ENCODE assay signal across 8 cellular contexts in the genomic region with DNA sequence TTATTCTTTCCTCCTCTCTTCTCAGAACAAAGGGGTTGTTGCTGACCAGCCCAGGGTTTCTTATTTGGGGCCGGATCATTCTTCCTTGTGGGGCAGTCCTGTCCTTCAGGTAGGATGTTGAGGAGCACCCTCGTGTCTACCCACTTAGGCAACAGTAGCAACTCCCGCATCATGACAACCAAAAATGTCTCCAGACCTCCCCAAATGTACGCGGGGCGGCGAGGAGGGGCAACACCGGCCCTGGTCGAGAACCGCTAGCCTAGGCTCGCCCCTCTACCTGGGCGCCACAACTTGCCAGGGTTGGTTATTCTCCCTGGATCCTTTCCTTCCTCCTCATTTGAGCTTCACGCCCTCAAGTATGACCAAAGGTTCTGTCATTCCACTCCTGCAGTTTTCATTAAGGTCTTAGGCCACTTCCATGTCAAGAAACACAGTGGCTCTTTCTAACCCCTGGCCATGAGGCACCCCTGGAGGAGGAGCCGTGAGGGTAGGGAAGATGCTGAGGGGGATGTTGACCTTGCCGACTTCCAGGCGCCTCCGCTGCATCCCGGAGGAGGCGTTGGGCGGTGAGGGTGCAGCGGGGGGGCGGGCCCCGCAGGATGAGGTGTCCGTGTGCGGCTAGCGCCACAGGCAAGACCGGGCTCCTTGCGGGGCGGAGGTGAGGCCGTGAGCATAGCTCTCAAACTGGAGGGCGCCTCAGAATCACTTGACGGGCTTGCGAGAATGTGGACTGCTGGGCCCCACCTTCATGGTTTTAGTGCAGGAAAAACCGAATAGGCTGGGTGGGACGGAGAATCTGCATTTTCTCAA. TPM values are rescaled to one million over a fixed set of nuclear protein-coding genes. Genes with fewer than 3 reads are reported as not detected.
DNase-seq lines count a peak whose midpoint lies in the region; ATAC-seq and TF ChIP-seq lines count a peak whose summit lies in the region.

No MANE protein-coding gene starts in this region.

- H4K20me1 ChIP-seq in BLaER1: no peaks in the 10 kb centered on the region

- no peaks in the 10 kb centered on the region for H3K36me3 ChIP-seq in BLaER1
- H3K36me3 ChIP-seq in HUES6 (ENCODE audit: control insufficient read depth, insufficient read depth, low read length): no peaks in the 10 kb centered on the region
- no peaks in the 10 kb centered on the region for H3K36me3 ChIP-seq in left ventricle myocardium inferior
- no peaks in the 10 kb centered on the region for H3K36me3 ChIP-seq in psoas muscle (ENCODE audit: insufficient read depth in 1 of 2, low read depth in 1 of 2)

- peaks cover 13% of the 10 kb centered on the region for H3K4me1 ChIP-seq in BLaER1
- 0 out of 2 replicates have a peak, but pooled peaks cover 3% of the 10 kb centered on the region for H3K4me1 ChIP-seq in HUES6 (ENCODE audit: control insufficient read depth, insufficient read depth, low read length)
- peaks cover 18% of the 10 kb centered on the region for H3K4me1 ChIP-seq in left ventricle myocardium inferior
- peaks cover 4% of the 10 kb centered on the region for H3K4me1 ChIP-seq in psoas muscle

- no peak for TF ChIP-seq CTCF in left ventricle myocardium inferior (IDR thresholded peaks at IDR 0.05; ENCODE audit: borderline replicate concordance)
- TF ChIP-seq CTCF in psoas muscle (IDR thresholded peaks at IDR 0.05): no peak

- H3K4me2 ChIP-seq in BLaER1: peak overlapping the region; percentile 98

- H3K4me3 Mint-ChIP-seq in activated T-helper 17 cell treated with anti-CD3 and anti-CD28 coated beads, Interleukin-2, amount 50 U/mL, for 72 hours: peak overlapping the region; percentile 88

- intact Hi-C loops in left ventricle myocardium inferior (cut with micrococcal nuclease) (no loop called here), psoas muscle (cut with DNase I) (loop anchor here (5.0 kb wide), 2 partner anchors 84 to 109 kb away; no protein-coding TSS in a partner anchor)

- peaks cover 24% of the 10 kb centered on the region for H3K27me3 ChIP-seq in BLaER1
- peaks cover 43% of the 10 kb centered on the region for H3K27me3 ChIP-seq in HUES6 (ENCODE audit: control insufficient read depth, insufficient read depth, low read length)
- H3K27me3 ChIP-seq in left ventricle myocardium inferior (ENCODE audit: low read depth): peaks cover 88% of the 10 kb centered on the region
- H3K27me3 ChIP-seq in psoas muscle (ENCODE audit: insufficient read depth in 3 of 3, low read length in 2 of 3): peaks cover 0 to 61% (median 3%) of the 10 kb centered on the region in 3 donors

- ATAC-seq in GM19023 (IDR thresholded peaks at IDR 0.05; ENCODE audit: unreplicated experiment) (peak; percentile 26), psoas muscle (peak; percentile 32 to 68 (median 38)), GM18861 (IDR thresholded peaks at IDR 0.05; ENCODE audit: unreplicated experiment) (no peak)
- ATAC-seq in activated T-helper 17 cell treated with anti-CD3 and anti-CD28 coated beads, Interleukin-2, amount 50 U/mL, for 72 hours (replicated peaks): peak; percentile 51

- H3K27ac Mint-ChIP-seq in activated T-helper 17 cell treated with anti-CD3 and anti-CD28 coated beads, Interleukin-2, amount 50 U/mL, for 72 hours: no peak overlapping the region

- no peaks in the 10 kb centered on the region for H3K9me3 Mint-ChIP-seq in activated T-helper 17 cell treated with anti-CD3 and anti-CD28 coated beads, Interleukin-2, amount 50 U/mL, for 72 hours

- peak overlapping the region; percentile 25; the same call in 1 of the 2 replicates for H3K27ac ChIP-seq in BLaER1
- H3K27ac ChIP-seq in HUES6 (ENCODE audit: low read depth, low read length): no peak overlapping the region
- H3K27ac ChIP-seq in left ventricle myocardium inferior (replicated peaks): peak overlapping the region; percentile 87
- H3K27ac ChIP-seq in psoas muscle: no peak overlapping the region

- peaks cover 31% of the 10 kb centered on the region for H3K27me3 Mint-ChIP-seq in activated T-helper 17 cell treated with anti-CD3 and anti-CD28 coated beads, Interleukin-2, amount 50 U/mL, for 72 hours

- 25 to 29% (median 28%) methylated on average over 35 of the region's 35 CpGs for WGBS in psoas muscle, 3 donors

- H3K9ac ChIP-seq in BLaER1 (peak overlapping the region; percentile 77), HUES6 (ENCODE audit: low read length) (peak overlapping the region; percentile 54)

- H3K4me3 ChIP-seq in BLaER1: peak overlapping the region; percentile 90
- H3K4me3 ChIP-seq in HUES6 (ENCODE audit: low read depth, low read length): peak overlapping the region; percentile 93
- peak overlapping the region; percentile 87 for H3K4me3 ChIP-seq in left ventricle myocardium inferior
- peak overlapping the region; percentile 72 for H3K4me3 ChIP-seq in psoas muscle

- H3K9me3 ChIP-seq in BLaER1: peaks cover 2% of the 10 kb centered on the region; the same call in 1 of the 2 replicates
- no peaks in the 10 kb centered on the region for H3K9me3 ChIP-seq in HUES6 (ENCODE audit: control insufficient read depth, insufficient read depth, low read depth, low read length)
- H3K9me3 ChIP-seq in left ventricle myocardium inferior (replicated peaks): no peaks in the 10 kb centered on the region
- H3K9me3 ChIP-seq in psoas muscle: no peaks in the 10 kb centered on the region

- DNase-seq in left ventricle myocardium inferior (peak; percentile 20), psoas muscle (peak in 1 of 2 donors; percentile 60), inferior parietal cortex (ENCODE audit: extremely low spot score) (no peak)

- H3K4me1 Mint-ChIP-seq in activated T-helper 17 cell treated with anti-CD3 and anti-CD28 coated beads, Interleukin-2, amount 50 U/mL, for 72 hours: peaks cover 5% of the 10 kb centered on the region

- no peaks in the 10 kb centered on the region for H3K36me3 Mint-ChIP-seq in activated T-helper 17 cell treated with anti-CD3 and anti-CD28 coated beads, Interleukin-2, amount 50 U/mL, for 72 hours (ENCODE audit: low read depth)

RNA-seq across cellular contexts. Expression of a gene that starts 0.7 kb away (rescaled TPM):
- 1 to 10 TPM; 5.7 to 9.6 TPM for total RNA-seq in activated T-helper 17 cell treated with anti-CD3 and anti-CD28 coated beads, Interleukin-2, amount 50 U/mL, for 72 hours
- 10.6 TPM for total RNA-seq in left ventricle myocardium inferior
- 10 to 100 TPM in 2 of 4 donors, 1 to 10 TPM in 2; 4.7 to 11.3 (median 9.6) TPM for total RNA-seq in psoas muscle
- polyA plus RNA-seq in psoas muscle: 1 to 10 TPM; 2.0 to 2.1 (median 2.0) TPM

RNA-seq across cellular contexts. Expression of a gene that starts 30.8 kb away (rescaled TPM):
- 10 to 100 TPM; 38.8 to 64.1 TPM for total RNA-seq in activated T-helper 17 cell treated with anti-CD3 and anti-CD28 coated beads, Interleukin-2, amount 50 U/mL, for 72 hours
- 12.9 TPM for total RNA-seq in left ventricle myocardium inferior
- total RNA-seq in psoas muscle: 10 to 100 TPM; 11.1 to 16.8 (median 12.9) TPM
- polyA plus RNA-seq in psoas muscle: 10 to 100 TPM in 1 of 3 donors, 1 to 10 TPM in 2; 4.2 to 10.7 (median 4.8) TPM

Comparison
In these comparisons a context has a peak if more than half of its experiments do, and no peak if none do; other contexts are left out.
1. H3K27ac ChIP-seq: peak in BLaER1 (single experiment) and left ventricle myocardium inferior (single experiment); none in HUES6 (single experiment) and psoas muscle (single experiment).
2. Peak in every context shown above with its lines, with median percentiles within 50 percentile points of each other: H3K4me3 ChIP-seq.